9 cellular contexts compared by ENCODE assay signal in genomic region chr10:114403545-114404161, GRCh38. TPM values are rescaled to one million over a fixed set of nuclear protein-coding genes. Genes with fewer than 3 reads are reported as not detected.
DNase-seq lines count a peak whose midpoint lies in the region; ATAC-seq, FAIRE-seq and TF ChIP-seq lines count a peak whose summit lies in the region.
"Had no signal": no experiment of that assay in that cellular context is flagged by ENCODE, and none has a peak within 500 bp of the region (broad histone marks: within the 10 kb centered on the region; RNA-seq: fewer than 3 reads in every experiment).

No MANE protein-coding gene starts in this region.

- no peak overlapping the region for H2AFZ ChIP-seq in H9 (ENCODE audit: low read length)

- H3K27ac Mint-ChIP-seq in H9 (no peak overlapping the region), immature natural killer cell (no peak overlapping the region)
- H3K27ac Mint-ChIP-seq in stimulated activated naive CD8-positive, alpha-beta T cell treated with anti-CD3 and anti-CD28 coated beads, Interleukin-15, amount 100 ng/mL, for 72 hours: no peak overlapping the region

- H3K27ac ChIP-seq in H9 (ENCODE audit: insufficient read length, low read depth, low read length): no peak overlapping the region

- H3T11ph ChIP-seq in H9 (ENCODE audit: low read length): no peak overlapping the region

- H3K36me3 Mint-ChIP-seq in H9 (ENCODE audit: insufficient read depth in 1 of 3, low read depth in 3 of 3) (no peaks in the 10 kb centered on the region), immature natural killer cell (no peaks in the 10 kb centered on the region)

- no peak overlapping the region for H3K9ac ChIP-seq in H9 (ENCODE audit: extremely low read depth, insufficient read length, low read length)

- H2BK5ac ChIP-seq in H9 (ENCODE audit: insufficient read length, low read length): no peak overlapping the region

- H2BK12ac ChIP-seq in H9 (ENCODE audit: insufficient read length, low read depth, low read length): no peak overlapping the region

- H3K79me2 ChIP-seq in H9 (ENCODE audit: insufficient read depth, low read length): no peaks in the 10 kb centered on the region

- H3K4me3 Mint-ChIP-seq in H9 (peak overlapping the region; percentile 72 to 89), immature natural killer cell (peak overlapping the region in 3 of 5 donors; percentile 35 to 60 (median 46))
- peak overlapping the region; percentile 76 to 85 for H3K4me3 Mint-ChIP-seq in stimulated activated naive CD8-positive, alpha-beta T cell treated with anti-CD3 and anti-CD28 coated beads, Interleukin-15, amount 100 ng/mL, for 72 hours

- no peak for FAIRE-seq in HTR-8/SVneo (lab: Jason Lieb, UNC)

- H3K4ac ChIP-seq in H9 (ENCODE audit: low read depth, low read length): no peak overlapping the region

- DNase-seq in H9: peak; percentile 70
- no peak for DNase-seq in astrocyte of the cerebellum (ENCODE audit: low read depth)
- no peak for DNase-seq in immature natural killer cell
- peak in 1 of 2 donors; percentile 14 for DNase-seq in stimulated activated naive CD8-positive, alpha-beta T cell treated with anti-CD3 and anti-CD28 coated beads, Interleukin-15, amount 100 ng/mL, for 72 hours
- no peak for DNase-seq in NCI-H2171 treated with DMSO at 0.1 percent for 48 hours (lab: John Stamatoyannopoulos, UW)
- DNase-seq in HTR-8/SVneo (ENCODE audit: insufficient read length, low spot score): no peak
- no peak for DNase-seq in activated naive CD4-positive, alpha-beta T cell treated with anti-CD3 and anti-CD28 coated beads, Interleukin-2, amount 50 U/mL, for 16 hours
- no peak for DNase-seq in DMS114 treated with DMSO at 0.1 percent for 48 hours (lab: John Stamatoyannopoulos, UW; ENCODE audit: unreplicated experiment)
- DNase-seq: amniotic stem cell had no signal

- no peak overlapping the region for H3K18ac ChIP-seq in H9 (ENCODE audit: insufficient read length, low read depth, low read length)

- H2BK120ac ChIP-seq in H9 (ENCODE audit: low read depth, low read length, poor library complexity, severe bottlenecking): no peak overlapping the region

- H2AK5ac ChIP-seq in H9 (ENCODE audit: insufficient read length, low read length): no peak overlapping the region

- H4K5ac ChIP-seq in H9 (ENCODE audit: insufficient read length, low read depth, low read length): no peak overlapping the region

- H3K27me3 Mint-ChIP-seq in H9 (ENCODE audit: low read depth): peaks cover 91% of the 10 kb centered on the region
- H3K27me3 Mint-ChIP-seq in immature natural killer cell (ENCODE audit: low read depth in 3 of 3): peaks cover 18 to 21% (median 18%) of the 10 kb centered on the region in 3 donors
- H3K27me3 Mint-ChIP-seq in stimulated activated naive CD8-positive, alpha-beta T cell treated with anti-CD3 and anti-CD28 coated beads, Interleukin-15, amount 100 ng/mL, for 72 hours: peaks cover 93% of the 10 kb centered on the region

- no peaks in the 10 kb centered on the region for H3K9me3 ChIP-seq in H9 (ENCODE audit: control insufficient read depth, low read depth, low read length)

- peak; percentile 49 for ATAC-seq in stimulated activated naive CD8-positive, alpha-beta T cell treated with anti-CD3 and anti-CD28 coated beads, Interleukin-15, amount 100 ng/mL, for 72 hours

- no peak overlapping the region for H4K8ac ChIP-seq in H9 (replicated peaks; ENCODE audit: insufficient read length, low read depth, low read length)

- H4K91ac ChIP-seq in H9 (ENCODE audit: insufficient read length, low read depth, low read length): no peak overlapping the region

- H3K4me2 ChIP-seq in H9 (ENCODE audit: insufficient read depth, insufficient read length, low read length): peak overlapping the region; percentile 78

- H3K27me3 ChIP-seq in H9 (ENCODE audit: insufficient read depth, low read length): no peaks in the 10 kb centered on the region; the same call in 1 of the 2 replicates

- H3K23ac ChIP-seq in H9 (ENCODE audit: insufficient read length, low read depth, low read length): no peak overlapping the region

- H2BK15ac ChIP-seq in H9 (ENCODE audit: low read depth, low read length): no peak overlapping the region

- TF ChIP-seq CTCF in H9 (conservative IDR thresholded peaks at IDR 0.05): peak; percentile 59
- peak; percentile 46 for TF ChIP-seq CTCF in astrocyte of the cerebellum (IDR thresholded peaks at IDR 0.05; ENCODE audit: low read depth, low read length, missing control alignments)

- no peaks in the 10 kb centered on the region for H3K4me1 ChIP-seq in H9 (ENCODE audit: insufficient read depth, low read length)

- H3K79me1 ChIP-seq in H9 (ENCODE audit: insufficient read depth, low read depth, low read length, poor library complexity, severe bottlenecking): no peaks in the 10 kb centered on the region

- peak overlapping the region; percentile 53 for H3K4me3 ChIP-seq in astrocyte of the cerebellum (ENCODE audit: low read depth, low read length)

- H3K14ac ChIP-seq in H9 (ENCODE audit: insufficient read depth, low read length): no peak overlapping the region; the same call in 1 of the 2 replicates

- H2BK20ac ChIP-seq in H9 (ENCODE audit: low read depth, low read length, poor library complexity, severe bottlenecking): no peak overlapping the region

- H3K4me1 Mint-ChIP-seq in H9 (peaks cover 20 to 28% of the 10 kb centered on the region in 2 experiments), immature natural killer cell (peaks cover 6 to 8% of the 10 kb centered on the region in 2 donors)
- H3K4me1 Mint-ChIP-seq in stimulated activated naive CD8-positive, alpha-beta T cell treated with anti-CD3 and anti-CD28 coated beads, Interleukin-15, amount 100 ng/mL, for 72 hours: peaks cover 25% of the 10 kb centered on the region

- no peaks in the 10 kb centered on the region for H4K20me1 ChIP-seq in H9 (ENCODE audit: control insufficient read depth, insufficient read depth, insufficient read length)

- in situ Hi-C loops in astrocyte of the cerebellum (cut with HindIII; ENCODE audit: low sequenced_read_pairs): no loop called here

- H3K56ac ChIP-seq in H9 (ENCODE audit: insufficient read length, low read depth, low read length): no peak overlapping the region

- WGBS in H9 (ENCODE audit: extremely low coverage, insufficient read length, low lambda C conversion rate): no CpG with 5 or more reads among the region's 44 CpGs

- H3K23me2 ChIP-seq in H9 (ENCODE audit: insufficient read length, low read depth, low read length, poor library complexity, severe bottlenecking): peaks cover 24% of the 10 kb centered on the region

- H3K9me3 Mint-ChIP-seq in H9 (peaks cover 2 to 5% of the 10 kb centered on the region in 2 experiments; a peak in 2 of 5 replicates), immature natural killer cell (no peaks in the 10 kb centered on the region)
- H3K9me3 Mint-ChIP-seq in stimulated activated naive CD8-positive, alpha-beta T cell treated with anti-CD3 and anti-CD28 coated beads, Interleukin-15, amount 100 ng/mL, for 72 hours: no peaks in the 10 kb centered on the region

RNA-seq across cellular contexts. Expression of gene AFAP1L2, which starts 0.6 kb away (rescaled TPM):
- 0.77 and 1.0 TPM in 2 replicates for total RNA-seq in H9 (2021)
- 1 to 10 TPM in 2 of 3 donors, under 1 TPM in 1; 0.61 to 2.0 (median 1.2) TPM for polyA plus RNA-seq in immature natural killer cell
